ENCODE assay signal across 8 cellular contexts in the genomic region with DNA sequence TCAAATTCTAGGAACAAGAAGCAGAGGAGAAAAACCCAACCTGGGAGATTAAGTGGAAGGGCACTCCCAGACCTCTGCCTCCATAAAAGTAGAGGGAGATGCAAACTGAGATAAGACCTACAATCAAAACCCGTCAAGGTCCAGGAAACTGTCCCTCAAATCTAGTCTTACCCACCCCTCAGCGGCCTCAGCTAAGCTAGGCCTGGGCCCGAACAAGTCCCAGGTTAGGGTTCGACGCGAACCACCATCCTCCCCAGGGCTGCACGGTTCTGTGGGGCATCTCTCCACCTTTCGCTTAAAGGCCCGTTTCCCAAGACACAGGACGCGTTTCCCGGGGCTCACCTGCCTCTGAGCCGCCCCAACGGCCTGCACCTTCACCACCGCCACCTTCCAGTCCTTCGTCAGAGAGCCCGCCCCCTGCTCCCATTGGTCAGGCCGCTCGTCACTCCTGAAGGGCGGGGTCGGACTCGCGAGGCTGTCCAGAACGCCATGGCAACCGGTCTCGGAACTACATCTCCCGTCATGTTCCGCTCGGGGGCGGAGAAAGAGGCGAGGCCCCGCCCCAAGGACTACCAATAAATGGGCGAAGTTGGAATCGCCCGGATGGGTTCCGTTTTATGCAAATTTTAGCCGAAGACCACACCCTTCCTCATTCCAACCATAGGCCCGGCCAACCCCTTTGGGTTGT. TPM values are rescaled to one million over a fixed set of nuclear protein-coding genes. Genes with fewer than 3 reads are reported as not detected.
DNase-seq lines count a peak whose midpoint lies in the region; ATAC-seq and TF ChIP-seq lines count a peak whose summit lies in the region.

A gene (minus strand): TSS at position 403 of the 688 bp plus-strand sequence. CDS start 10,190 bp downstream, outside the sequence.

- H3K9me3 Mint-ChIP-seq in CD8-positive, alpha-beta T cell = no peaks in the 10 kb centered on the region

- POLR2A ChIA-PET in CD8-positive, alpha-beta T cell (lab: Charles Lee) = no interaction called here

- H3K27ac Mint-ChIP-seq in CD8-positive, alpha-beta T cell = peak within 1 kb of the TSS; percentile 92

- H3K36me3 Mint-ChIP-seq in CD8-positive, alpha-beta T cell = peaks cover 14% of the 10 kb centered on the region

- H3K27me3 ChIP-seq in CD8-positive, alpha-beta T cell (ENCODE audit: insufficient read depth, low read length) = no peaks in the 10 kb centered on the region
- no peaks in the 10 kb centered on the region for H3K27me3 ChIP-seq in lower lobe of right lung (ENCODE audit: low read depth)

- peak; percentile 100 for DNase-seq in CD8-positive, alpha-beta T cell
- DNase-seq in HS-27A (ENCODE audit: low read depth) (peak; percentile 98), NK-92 (lab: John Stamatoyannopoulos, UW; ENCODE audit: unreplicated experiment) (peak; percentile 98), lower lobe of right lung (peak; percentile 100)
- DNase-seq in activated CD8-positive, alpha-beta memory T cell treated with anti-CD3 and anti-CD28 coated beads for 1 hour (ENCODE audit: extremely low read depth in 1 of 2, low read depth in 1 of 2) = peak; percentile 99
- DNase-seq in effector CD4-positive, alpha-beta T cell = peak; percentile 100
- DNase-seq in stimulated activated CD4-positive, alpha-beta T cell treated with anti-CD3 and anti-CD28 coated beads, TNF-alpha, amount 100 ng/mL, for 24 hours (ENCODE audit: low read depth in 3 of 3) = peak; percentile 99 to 100 (median 100)

- peak within 1 kb of the TSS; percentile 92 for H3K27ac ChIP-seq in CD8-positive, alpha-beta T cell (ENCODE audit: low read depth, low read length)
- H3K27ac ChIP-seq in lower lobe of right lung = peak within 1 kb of the TSS; percentile 93

- no peak for TF ChIP-seq CTCF in CD8-positive, alpha-beta T cell (IDR thresholded peaks at IDR 0.05)
- no peak for TF ChIP-seq CTCF in lower lobe of right lung (IDR thresholded peaks at IDR 0.05)

- peaks cover 15% of the 10 kb centered on the region for H3K4me1 ChIP-seq in CD8-positive, alpha-beta T cell (ENCODE audit: insufficient read depth, low read length)
- H3K4me1 ChIP-seq in lower lobe of right lung = peaks cover 16% of the 10 kb centered on the region

- no peaks in the 10 kb centered on the region for H3K36me3 ChIP-seq in CD8-positive, alpha-beta T cell (ENCODE audit: insufficient read depth, low read length)
- no peaks in the 10 kb centered on the region for H3K36me3 ChIP-seq in lower lobe of right lung

- peak; percentile 78 for ATAC-seq in CD8-positive, alpha-beta T cell
- ATAC-seq in GM19467 (IDR thresholded peaks at IDR 0.05; ENCODE audit: unreplicated experiment) = peak; percentile 81
- peak; percentile 93 to 95 for ATAC-seq in lower lobe of right lung

- intact Hi-C loops in CD8-positive, alpha-beta T cell (cut with DNase I, micrococcal nuclease) = loop anchor here (1.0 to 10.0 kb wide), 19 partner anchors 53 to 1363 kb away; a partner anchor contains a TSS
- intact Hi-C loops in lower lobe of right lung (cut with DNase I) = no loop called here

- peaks cover 7% of the 10 kb centered on the region for H3K27me3 Mint-ChIP-seq in CD8-positive, alpha-beta T cell (ENCODE audit: low read depth)

- H3K4me3 ChIP-seq in CD8-positive, alpha-beta T cell (ENCODE audit: low read depth, low read length) = peak within 1 kb of the TSS; percentile 95
- H3K4me3 ChIP-seq in lower lobe of right lung = peak within 1 kb of the TSS; percentile 88

- H3K9me3 ChIP-seq in CD8-positive, alpha-beta T cell (ENCODE audit: low read length) = no peaks in the 10 kb centered on the region
- H3K9me3 ChIP-seq in lower lobe of right lung = no peaks in the 10 kb centered on the region

- H3K4me3 Mint-ChIP-seq in CD8-positive, alpha-beta T cell = peak within 1 kb of the TSS; percentile 90

- CTCF ChIA-PET in CD8-positive, alpha-beta T cell (lab: Charles Lee) = interaction anchor here (0.5 kb wide), 1 partner anchor 180 kb away, joined by 3 read pairs; no protein-coding TSS in a partner anchor

- peaks cover 41% of the 10 kb centered on the region for H3K4me1 Mint-ChIP-seq in CD8-positive, alpha-beta T cell (ENCODE audit: low read depth)

RNA-seq across cellular contexts. Expression of the gene that starts here (rescaled TPM):
- 10 to 100 TPM; 19.9 to 21.8 TPM for total RNA-seq in CD8-positive, alpha-beta T cell
- total RNA-seq in lower lobe of right lung = 29.4 TPM

Comparison
In these comparisons a context has a peak if more than half of its experiments do, and no peak if none do; other contexts are left out.
1. Peak in every context shown above with its lines: DNase-seq, ATAC-seq, H3K4me3 ChIP-seq and H3K27ac ChIP-seq.